28 cellular contexts compared by ENCODE assay signal in the genomic region with DNA sequence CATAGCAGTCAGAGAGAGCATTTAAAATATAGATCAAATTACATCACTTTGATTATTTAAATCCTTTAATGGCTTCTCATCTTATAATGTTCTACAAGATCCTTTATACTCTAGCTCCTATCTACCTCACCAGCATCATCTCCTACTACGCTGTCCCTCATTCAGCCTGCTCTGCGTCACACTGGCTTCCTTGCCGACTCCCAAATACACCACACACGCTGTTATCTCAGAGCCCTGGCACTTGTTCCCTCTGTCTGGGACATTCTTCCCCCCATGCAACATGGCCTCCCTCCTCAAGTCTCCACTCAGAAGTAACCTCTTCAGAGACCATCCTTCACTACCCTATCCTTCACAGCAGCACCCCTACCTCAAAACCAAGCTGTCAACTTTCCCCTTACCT. TPM values are rescaled to one million over a fixed set of nuclear protein-coding genes. Genes with fewer than 3 reads are reported as not detected.
"Had no signal": no experiment of that assay in that cellular context is flagged by ENCODE, and none has a peak within 500 bp of the region (broad histone marks: within the 10 kb centered on the region; RNA-seq: fewer than 3 reads in every experiment).

No MANE protein-coding gene starts in this region.

- H3K9me3 Mint-ChIP-seq: mesothelial cell of epicardium; naive B cell; natural killer cell; nephron progenitor cell; neural progenitor cell; stimulated activated naive B cell treated with anti-CD40 and anti-IgM and Interleukin-4, amounts not matched to agents 10 μg/mL and 1 μg/mL and 100 μg/mL, for 72 hours had no signal

- H3K27ac ChIP-seq: hepatocyte, neural progenitor cell, ovary, right atrium auricular region, right lobe of liver, skin epidermis, stomach, testis, thyroid gland, transverse colon, vagina had no signal

- H3K27ac Mint-ChIP-seq: mesothelial cell of epicardium; natural killer cell; nephron progenitor cell; neural progenitor cell; progenitor cell of endocrine pancreas; stimulated activated naive B cell treated with anti-CD40 and anti-IgM and Interleukin-4, amounts not matched to agents 10 μg/mL and 1 μg/mL and 100 μg/mL, for 72 hours had no signal

- DNase-seq: islet precursor cell; left ventricle myocardium inferior; mesendoderm; naive B cell; natural killer cell; nephron progenitor cell; ovary; right lobe of liver; stimulated activated CD4-positive, alpha-beta T cell treated with anti-CD3 and anti-CD28 coated beads, Interleukin-12 subunit alpha, Interleukin-12 subunit beta, amount 100 ng/mL, for 4 hours; stimulated activated CD4-positive, alpha-beta T cell treated with anti-CD3 and anti-CD28 coated beads, Interleukin-15, amount 100 ng/mL, for 24 hours; stimulated activated CD4-positive, alpha-beta T cell treated with anti-CD3 and anti-CD28 coated beads, Interleukin-2, amount 100 ng/mL, for 24 hours; stimulated activated CD4-positive, alpha-beta T cell treated with anti-CD3 and anti-CD28 coated beads, Interleukin-4, amount 100 ng/mL, for 1 hour; stimulated activated naive B cell treated with anti-CD40 and anti-IgM and Interleukin-4, amounts not matched to agents 10 μg/mL and 1 μg/mL and 100 μg/mL, for 72 hours; stimulated activated naive CD8-positive, alpha-beta T cell treated with anti-CD3 and anti-CD28 coated beads, Interleukin-15, Interleukin-2, amounts not matched to agents 100 U/mL and 50 U/mL, for 24 hours; stomach; testis; thyroid gland; transverse colon had no signal

- H3K9ac ChIP-seq: neural progenitor cell had no signal

- H3K36me3 ChIP-seq: left ventricle myocardium inferior, neural progenitor cell, ovary, right atrium auricular region, right lobe of liver, stomach, thyroid gland, transverse colon, vagina had no signal

- H3K27me3 Mint-ChIP-seq: naive B cell; stimulated activated naive B cell treated with anti-CD40 and anti-IgM and Interleukin-4, amounts not matched to agents 10 μg/mL and 1 μg/mL and 100 μg/mL, for 72 hours had no signal

- H2AFZ ChIP-seq: hepatocyte, neural progenitor cell had no signal

- H3K4me1 Mint-ChIP-seq: naive B cell; natural killer cell; nephron progenitor cell; neural progenitor cell; stimulated activated naive B cell treated with anti-CD40 and anti-IgM and Interleukin-4, amounts not matched to agents 10 μg/mL and 1 μg/mL and 100 μg/mL, for 72 hours had no signal

- H3K4me2 ChIP-seq: hepatocyte, neural progenitor cell had no signal

- H3K27me3 ChIP-seq: hepatocyte, neural progenitor cell, ovary, right atrium auricular region, right lobe of liver, stomach, testis, thyroid gland, transverse colon, vagina had no signal

- H3K4me3 ChIP-seq: hepatocyte, left ventricle myocardium inferior, lung, neural progenitor cell, ovary, right atrium auricular region, right lobe of liver, skin epidermis, stomach, testis, thyroid gland, transverse colon, vagina had no signal

- H3K79me2 ChIP-seq: hepatocyte had no signal

- H3K4me3 Mint-ChIP-seq: mesothelial cell of epicardium; natural killer cell; nephron progenitor cell; neural progenitor cell; stimulated activated naive B cell treated with anti-CD40 and anti-IgM and Interleukin-4, amounts not matched to agents 10 μg/mL and 1 μg/mL and 100 μg/mL, for 72 hours had no signal

- H3K36me3 Mint-ChIP-seq: mesothelial cell of epicardium; natural killer cell; neural progenitor cell; stimulated activated naive B cell treated with anti-CD40 and anti-IgM and Interleukin-4, amounts not matched to agents 10 μg/mL and 1 μg/mL and 100 μg/mL, for 72 hours had no signal

- ATAC-seq: natural killer cell; right lobe of liver; stimulated activated naive B cell treated with anti-CD40 and anti-IgM and Interleukin-4, amounts not matched to agents 10 μg/mL and 1 μg/mL and 100 μg/mL, for 72 hours; stimulated activated naive CD8-positive, alpha-beta T cell treated with anti-CD3 and anti-CD28 coated beads, Interleukin-15, Interleukin-2, amounts not matched to agents 100 U/mL and 50 U/mL, for 24 hours had no signal

- H3K9me3 ChIP-seq: left ventricle myocardium inferior, ovary, right atrium auricular region, right lobe of liver, stomach, testis, thyroid gland, transverse colon, vagina had no signal

- H3K4me1 ChIP-seq: right atrium auricular region, transverse colon, vagina had no signal

RNA-seq across cellular contexts. Expression of a gene that starts 50.1 kb away (rescaled TPM):
- total RNA-seq: left ventricle myocardium inferior, mononuclear cell, progenitor cell of endocrine pancreas, pulmonary artery endothelial cell, vagina had no signal
- polyA plus RNA-seq: hepatocyte, ovary had no signal
